27 cellular contexts compared by ENCODE assay signal in genomic region chr20:51489611-51490010, GRCh38. TPM values are rescaled to one million over a fixed set of nuclear protein-coding genes. Genes with fewer than 3 reads are reported as not detected.
A peak's percentile ranks its signal among the peaks of the same experiment; 100 is the strongest.
DNase-seq lines count a peak whose midpoint lies in the region; ATAC-seq, FAIRE-seq and TF ChIP-seq lines count a peak whose summit lies in the region.
"Had no signal": no experiment of that assay in that cellular context is flagged by ENCODE, and none has a peak within 500 bp of the region (broad histone marks: within the 10 kb centered on the region; RNA-seq: fewer than 3 reads in every experiment).

No MANE protein-coding gene starts in this region.

- H3K9me3 ChIP-seq in HepG2 (ENCODE audit: low read length) = no peaks in the 10 kb centered on the region
- H3K9me3 ChIP-seq in right lobe of liver = no peaks in the 10 kb centered on the region
- H3K9me3 ChIP-seq: BLaER1 treated with 17β-estradiol and CSF1 and Interleukin-3, amounts not matched to agents 10 nM and 100 nM; testis had no signal

- H3K4me1 ChIP-seq in HepG2 (ENCODE audit: insufficient read depth, low read length) (no peaks in the 10 kb centered on the region), right lobe of liver (no peaks in the 10 kb centered on the region)

- intact Hi-C loops in activated CD4-positive, alpha-beta T cell treated with anti-CD3 and anti-CD28 coated beads for 36 hours (cut with DNase I, micrococcal nuclease) = no loop called here
- intact Hi-C loops in HepG2 (cut with micrococcal nuclease; ENCODE audit: unreplicated experiment) (loop anchor here (5.0 kb wide), 1 partner anchor 473 kb away; no protein-coding TSS in a partner anchor), right lobe of liver (cut with DNase I) (no loop called here)

- no peak overlapping the region for H3K9ac ChIP-seq in HepG2 (ENCODE audit: insufficient read depth, low read depth, low read length)
- H3K9ac ChIP-seq: BLaER1 treated with 17β-estradiol and CSF1 and Interleukin-3, amounts not matched to agents 10 nM and 100 nM had no signal

- no peak overlapping the region for H3K4me3 ChIP-seq in HepG2 (replicated peaks in 1 of 3; ENCODE audit: insufficient read depth in 1 of 3, low read depth in 2 of 3, low read length in 3 of 3)
- H3K4me3 ChIP-seq in right lobe of liver = no peak overlapping the region
- H3K4me3 ChIP-seq: BLaER1 treated with 17β-estradiol and CSF1 and Interleukin-3, amounts not matched to agents 10 nM and 100 nM; skin epidermis; testis had no signal

- peak overlapping the region; percentile 43 for H3K27ac Mint-ChIP-seq in activated CD4-positive, alpha-beta T cell treated with anti-CD3 and anti-CD28 coated beads for 36 hours
- H3K27ac Mint-ChIP-seq in effector memory CD8-positive, alpha-beta T cell = peak overlapping the region; percentile 72 to 91
- H3K27ac Mint-ChIP-seq in stimulated activated memory B cell treated with anti-CD40 and anti-IgM and Interleukin-4, amounts not matched to agents 10 μg/mL and 1 μg/mL and 100 μg/mL, for 72 hours = no peak overlapping the region
- H3K27ac Mint-ChIP-seq: activated T-helper 2 cell treated with anti-CD3 and anti-CD28 coated beads, Interferon-gamma antibody, Interleukin-2, Interleukin-4, amounts not matched to agents 10 μg/mL and 5 μg/mL and 100 μg/mL, durations not matched to agents 14 hours and 24 hours and 36 hours; T-helper 2 cell treated with Interferon-gamma antibody and Interleukin-4, amounts not matched to agents 5 μg/mL and 100 μg/mL, for 36 hours had no signal

- H3K4me3 Mint-ChIP-seq in activated CD4-positive, alpha-beta T cell treated with anti-CD3 and anti-CD28 coated beads for 36 hours = no peak overlapping the region
- H3K4me3 Mint-ChIP-seq in effector memory CD8-positive, alpha-beta T cell = no peak overlapping the region
- H3K4me3 Mint-ChIP-seq in stimulated activated memory B cell treated with anti-CD40 and anti-IgM and Interleukin-4, amounts not matched to agents 10 μg/mL and 1 μg/mL and 100 μg/mL, for 72 hours = no peak overlapping the region
- H3K4me3 Mint-ChIP-seq: T-helper 2 cell treated with Interferon-gamma antibody and Interleukin-4, amounts not matched to agents 5 μg/mL and 100 μg/mL, for 36 hours had no signal

- BruUV-seq in HepG2 (replicated peaks; lab: Mats Ljungman, UMichigan) = no TSS peak

- H3K36me3 ChIP-seq in HepG2 (replicated peaks in 1 of 2; ENCODE audit: control insufficient read depth in 1 of 2, insufficient read depth in 2 of 2, low read length in 2 of 2) (peaks cover 2 to 3% of the 10 kb centered on the region in 2 experiments; a peak in 1 of 5 replicates), right lobe of liver (no peaks in the 10 kb centered on the region)
- H3K36me3 ChIP-seq: brain microvascular endothelial cell had no signal

- no peaks in the 10 kb centered on the region for H3K27me3 ChIP-seq in HepG2 (ENCODE audit: control insufficient read depth in 1 of 2, insufficient read depth in 2 of 2, low read length in 2 of 2)
- H3K27me3 ChIP-seq in right lobe of liver = no peaks in the 10 kb centered on the region
- H3K27me3 ChIP-seq: BLaER1 treated with 17β-estradiol and CSF1 and Interleukin-3, amounts not matched to agents 10 nM and 100 nM; brain microvascular endothelial cell; testis had no signal

- TF ChIP-seq POLR2A in HepG2 (IDR thresholded peaks at IDR 0.05; ENCODE audit: insufficient read depth in 1 of 2, low read depth in 2 of 2, low read length in 2 of 2) = no peak
- no peak for TF ChIP-seq POLR2A in right lobe of liver (IDR thresholded peaks at IDR 0.05)

- H3K27ac ChIP-seq in HepG2 (ENCODE audit: extremely low read length, insufficient read depth, low read length) (no peak overlapping the region), right lobe of liver (no peak overlapping the region)
- H3K27ac ChIP-seq: 22Rv1; BLaER1 treated with 17β-estradiol and CSF1 and Interleukin-3, amounts not matched to agents 10 nM and 100 nM; brain microvascular endothelial cell; testis had no signal

- H3K9me3 Mint-ChIP-seq in activated CD4-positive, alpha-beta T cell treated with anti-CD3 and anti-CD28 coated beads for 36 hours (ENCODE audit: low read depth) = no peaks in the 10 kb centered on the region
- H3K9me3 Mint-ChIP-seq in effector memory CD8-positive, alpha-beta T cell = no peaks in the 10 kb centered on the region
- H3K9me3 Mint-ChIP-seq in stimulated activated memory B cell treated with anti-CD40 and anti-IgM and Interleukin-4, amounts not matched to agents 10 μg/mL and 1 μg/mL and 100 μg/mL, for 72 hours = no peaks in the 10 kb centered on the region
- H3K9me3 Mint-ChIP-seq: activated T-helper 2 cell treated with anti-CD3 and anti-CD28 coated beads, Interferon-gamma antibody, Interleukin-2, Interleukin-4, amounts not matched to agents 10 μg/mL and 5 μg/mL and 100 μg/mL, durations not matched to agents 14 hours and 24 hours and 36 hours; IgD-negative memory B cell; T-helper 2 cell treated with Interferon-gamma antibody and Interleukin-4, amounts not matched to agents 5 μg/mL and 100 μg/mL, for 36 hours had no signal

- TF ChIP-seq CTCF in HepG2 (CRISPR knock-in tag; IDR thresholded peaks at IDR 0.05) (no peak), right lobe of liver (IDR thresholded peaks at IDR 0.05) (no peak), GM20000 (IDR thresholded peaks at IDR 0.05; ENCODE audit: extremely low read depth, missing control alignments) (no peak)

- WGBS in HepG2 (ENCODE audit: low lambda C conversion rate) = 94% methylated on average over 7 of the region's 7 CpGs
- WGBS in right lobe of liver (ENCODE audit: insufficient coverage, low coverage, low lambda C conversion rate, missing lambda C conversion rate) = 81% methylated on average over 7 of the region's 7 CpGs

- H3K4me1 Mint-ChIP-seq in activated CD4-positive, alpha-beta T cell treated with anti-CD3 and anti-CD28 coated beads for 36 hours = peaks cover 94% of the 10 kb centered on the region
- peaks cover 56 to 71% of the 10 kb centered on the region in 2 donors for H3K4me1 Mint-ChIP-seq in effector memory CD8-positive, alpha-beta T cell (ENCODE audit: low read depth in 2 of 2)
- H3K4me1 Mint-ChIP-seq in stimulated activated memory B cell treated with anti-CD40 and anti-IgM and Interleukin-4, amounts not matched to agents 10 μg/mL and 1 μg/mL and 100 μg/mL, for 72 hours = peaks cover 67% of the 10 kb centered on the region

- in situ Hi-C loops in HepG2 (cut with HindIII; ENCODE audit: extremely low pct_ligation_motif_present, low pct_unique_long_range_greater_than_20kb) = no loop called here

- no peaks in the 10 kb centered on the region for H3K27me3 Mint-ChIP-seq in activated CD4-positive, alpha-beta T cell treated with anti-CD3 and anti-CD28 coated beads for 36 hours
- no peaks in the 10 kb centered on the region for H3K27me3 Mint-ChIP-seq in effector memory CD8-positive, alpha-beta T cell
- no peaks in the 10 kb centered on the region for H3K27me3 Mint-ChIP-seq in stimulated activated memory B cell treated with anti-CD40 and anti-IgM and Interleukin-4, amounts not matched to agents 10 μg/mL and 1 μg/mL and 100 μg/mL, for 72 hours
- H3K27me3 Mint-ChIP-seq: IgD-negative memory B cell had no signal

- peak; percentile 44 for FAIRE-seq in HepG2 (lab: Jason Lieb, UNC)
- FAIRE-seq: GM12892 had no signal

- no peak overlapping the region for H3K4me2 ChIP-seq in HepG2 (ENCODE audit: low read depth, low read length)

- CTCF ChIA-PET in activated CD4-positive, alpha-beta T cell treated with anti-CD3 and anti-CD28 coated beads for 36 hours (lab: Charles Lee) = interaction anchor here (1.5 kb wide), 1 partner anchor 8 kb away, joined by 3 read pairs; no protein-coding TSS in a partner anchor
- CTCF ChIA-PET in HepG2 (lab: Yijun Ruan, JAX; ENCODE audit: low intra/inter-chr PET ratio, low total read pairs) = no interaction called here

- TF ChIP-seq EP300 in HepG2 (IDR thresholded peaks at IDR 0.05; ENCODE audit: low read depth in 2 of 2, low read length in 2 of 2) (no peak), HepG2 (CRISPR knock-in tag; IDR thresholded peaks at IDR 0.05; ENCODE audit: borderline replicate concordance) (no peak)

- no peaks in the 10 kb centered on the region for H3K79me2 ChIP-seq in HepG2 (ENCODE audit: insufficient read depth, low read length)

- no peak for DNase-seq in activated CD4-positive, alpha-beta T cell treated with anti-CD3 and anti-CD28 coated beads for 36 hours
- no peak for DNase-seq in activated CD4-positive, alpha-beta T cell treated with anti-CD3 and anti-CD28 coated beads, Interleukin-2, amount 50 U/mL, for 1 hour
- DNase-seq in HepG2 (ENCODE audit: low spot score) = no peak
- no peak for DNase-seq in right lobe of liver
- no peak for DNase-seq in effector memory CD8-positive, alpha-beta T cell
- DNase-seq in GM20000 (ENCODE audit: low spot score) = no peak
- DNase-seq: amniotic stem cell; brain microvascular endothelial cell; mammary epithelial cell; NCI-H146; NCI-H2107; NCI-H345; NCI-H69; SIG-M5; stimulated activated naive CD8-positive, alpha-beta T cell treated with anti-CD3 and anti-CD28 coated beads, Interleukin-15, Interleukin-2, amounts not matched to agents 100 U/mL and 50 U/mL, for 24 hours; testis had no signal

- POLR2A ChIA-PET in activated CD4-positive, alpha-beta T cell treated with anti-CD3 and anti-CD28 coated beads for 36 hours (lab: Charles Lee) = no interaction called here
- POLR2A ChIA-PET in HepG2 (lab: Yijun Ruan, JAX) = no interaction called here

- H2AFZ ChIP-seq in HepG2 (ENCODE audit: low read length) = no peak overlapping the region

- H4K20me1 ChIP-seq in HepG2 (ENCODE audit: insufficient read depth, low read length) = no peaks in the 10 kb centered on the region

- no peak for TF ChIP-seq RAD21 in HepG2 (CRISPR knock-in tag; IDR thresholded peaks at IDR 0.05)

- H3K36me3 Mint-ChIP-seq in activated CD4-positive, alpha-beta T cell treated with anti-CD3 and anti-CD28 coated beads for 36 hours (ENCODE audit: low read depth) = peaks cover 91% of the 10 kb centered on the region
- peaks cover 39% of the 10 kb centered on the region for H3K36me3 Mint-ChIP-seq in effector memory CD8-positive, alpha-beta T cell (ENCODE audit: insufficient read depth)
- H3K36me3 Mint-ChIP-seq in stimulated activated memory B cell treated with anti-CD40 and anti-IgM and Interleukin-4, amounts not matched to agents 10 μg/mL and 1 μg/mL and 100 μg/mL, for 72 hours = peaks cover 79% of the 10 kb centered on the region

- no peak for ATAC-seq in activated CD4-positive, alpha-beta T cell treated with anti-CD3 and anti-CD28 coated beads for 36 hours
- ATAC-seq in HepG2 (no peak), right lobe of liver (no peak), HG02759 (IDR thresholded peaks at IDR 0.05; ENCODE audit: unreplicated experiment) (no peak)
- no peak for ATAC-seq in effector memory CD8-positive, alpha-beta T cell (replicated peaks)
- ATAC-seq in stimulated activated memory B cell treated with anti-CD40 and anti-IgM and Interleukin-4, amounts not matched to agents 10 μg/mL and 1 μg/mL and 100 μg/mL, for 72 hours = no peak
- ATAC-seq: Panc1; stimulated activated naive CD8-positive, alpha-beta T cell treated with anti-CD3 and anti-CD28 coated beads, Interleukin-15, Interleukin-2, amounts not matched to agents 100 U/mL and 50 U/mL, for 24 hours had no signal

RNA-seq across cellular contexts. Expression of gene NFATC2, which starts 52.9 kb away (rescaled TPM):
- total RNA-seq in activated CD4-positive, alpha-beta T cell treated with anti-CD3 and anti-CD28 coated beads for 36 hours = 10 to 100 TPM; 38.5 to 49.8 TPM
- 3.3 and 8.0 TPM in 2 replicates for total RNA-seq in HepG2 (2016; rRNA removed; fragmentation: Illumina TruSeq; extraction: Trizol)
- 4.1 and 4.9 TPM in 2 replicates for total RNA-seq in HepG2 (2016; cell fraction: cytosol; rRNA removed; fragmentation: Illumina TruSeq; extraction: Trizol; ENCODE audit: low read depth)
- 2.6 and 7.7 TPM in 2 replicates for total RNA-seq in HepG2 (2016; cell fraction: insoluble cytoplasmic fraction; rRNA removed; fragmentation: Illumina TruSeq; extraction: Trizol)
- total RNA-seq in HepG2 (2016; cell fraction: membrane; rRNA removed; fragmentation: Illumina TruSeq; extraction: Trizol) = 4.2 TPM in 2 replicates
- 8.5 and 9.9 TPM in 2 replicates for total RNA-seq in HepG2 (2016; cell fraction: nucleus; rRNA removed; fragmentation: Illumina TruSeq; extraction: Trizol)
- 1.9 TPM in 2 replicates for polyA plus RNA-seq in HepG2 (2011; rRNA removed)
- 0.85 and 1.7 TPM in 2 replicates for polyA plus RNA-seq in HepG2 (2011; cell fraction: cytosol; rRNA removed)
- 6.8 and 7.7 TPM in 2 replicates for polyA plus RNA-seq in HepG2 (2011; cell fraction: nucleus; rRNA removed)
- 5.7 and 6.1 TPM in 2 replicates for polyA plus RNA-seq in HepG2 (2012)
- 0.31 and 0.43 TPM in 2 replicates for polyA plus RNA-seq in HepG2 (2016; cell fraction: cytosol; fragmentation: Illumina TruSeq; extraction: Trizol; ENCODE audit: low read depth)
- 7.2 and 8.9 TPM in 2 replicates for polyA plus RNA-seq in HepG2 (2016; cell fraction: insoluble cytoplasmic fraction; fragmentation: Illumina TruSeq; extraction: Trizol; ENCODE audit: low read depth)
- polyA plus RNA-seq in HepG2 (2016; cell fraction: membrane; fragmentation: Illumina TruSeq; extraction: Trizol; ENCODE audit: low read depth) = 1.2 and 1.4 TPM in 2 replicates
- 11.5 and 12.3 TPM in 2 replicates for polyA plus RNA-seq in HepG2 (2016; cell fraction: nucleus; fragmentation: Illumina TruSeq; extraction: Trizol; ENCODE audit: insufficient read depth, low read depth)
- 3.3 TPM in 1 of 2 replicates, not detected in the other for polyA minus RNA-seq in HepG2 (2011; rRNA and poly(A)+ RNA removed; ENCODE audit: low replicate concordance)
- polyA minus RNA-seq in HepG2 (2011; cell fraction: cytosol; rRNA and poly(A)+ RNA removed) = 4.3 and 5.8 TPM in 2 replicates
- 7.7 and 8.2 TPM in 2 replicates for polyA minus RNA-seq in HepG2 (2011; cell fraction: nucleus; rRNA and poly(A)+ RNA removed)
- total RNA-seq in right lobe of liver = 1 to 10 TPM; 3.9 to 7.1 (median 4.7) TPM
- polyA plus RNA-seq: neural cell had no signal
